Comparison of ENCODE assay signal across 8 cellular contexts in the genomic region with DNA sequence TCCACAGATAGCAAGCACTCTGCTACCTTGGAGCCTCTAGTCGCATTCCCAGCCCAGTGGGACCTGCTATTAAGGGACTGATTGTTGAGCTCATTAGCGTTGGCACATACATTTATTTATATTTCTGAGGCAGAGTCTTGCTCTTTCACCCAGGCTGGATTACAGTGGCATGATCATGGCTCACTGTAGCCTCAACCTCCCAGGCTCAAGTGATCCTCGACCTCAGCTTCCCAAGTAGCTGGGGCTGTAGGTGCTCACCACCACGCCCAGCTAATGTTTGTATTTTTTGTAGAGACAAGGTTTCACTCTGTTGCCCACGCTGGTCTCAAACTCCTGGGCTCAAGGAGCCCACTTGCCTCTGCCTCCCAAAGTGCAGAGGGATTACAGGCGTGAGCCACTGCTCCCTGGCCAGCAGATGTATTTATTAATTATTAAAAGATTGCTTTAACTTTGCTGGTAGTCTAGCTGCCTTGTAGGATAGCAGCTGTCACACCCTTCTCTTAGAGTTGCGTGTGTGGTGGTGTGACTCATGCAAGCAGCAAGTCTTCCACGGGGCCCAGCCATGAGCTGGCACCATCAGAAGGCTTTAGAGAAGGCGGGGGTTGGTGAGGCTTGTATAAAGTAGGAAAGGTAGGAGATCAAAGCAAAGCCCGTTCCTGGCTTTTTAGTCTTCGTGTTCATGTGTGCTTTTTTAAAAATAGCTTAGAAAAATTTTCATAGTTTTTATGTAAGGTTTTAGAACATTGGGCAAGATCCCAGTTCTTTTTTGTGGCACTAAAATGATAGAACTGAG. TPM values are rescaled to one million over a fixed set of nuclear protein-coding genes. Genes with fewer than 3 reads are reported as not detected.
DNase-seq lines count a peak whose midpoint lies in the region; ATAC-seq lines count a peak whose summit lies in the region.

No MANE protein-coding gene starts in this region.

- no peaks in the 10 kb centered on the region for H3K27me3 Mint-ChIP-seq in activated CD8-positive, alpha-beta memory T cell treated with anti-CD3 and anti-CD28 coated beads, Interleukin-2, amount 10 ng/mL, durations not matched to agents 7 days and 5 days

- no peaks in the 10 kb centered on the region for H3K9me3 Mint-ChIP-seq in activated CD8-positive, alpha-beta memory T cell treated with anti-CD3 and anti-CD28 coated beads, Interleukin-2, amount 10 ng/mL, durations not matched to agents 7 days and 5 days (ENCODE audit: low read depth)

- CTCF ChIA-PET in activated CD8-positive, alpha-beta memory T cell treated with anti-CD3 and anti-CD28 coated beads, Interleukin-2, amount 10 ng/mL, durations not matched to agents 7 days and 5 days (lab: Charles Lee) = interaction anchor here (1.6 to 3.4 kb wide), 3 partner anchors 12 to 34 kb away, joined by 3 to 20 read pairs (median 7); no protein-coding TSS in a partner anchor

- no peak overlapping the region for H3K4me3 Mint-ChIP-seq in activated CD8-positive, alpha-beta memory T cell treated with anti-CD3 and anti-CD28 coated beads, Interleukin-2, amount 10 ng/mL, durations not matched to agents 7 days and 5 days

- no peak overlapping the region for H3K27ac Mint-ChIP-seq in activated CD8-positive, alpha-beta memory T cell treated with anti-CD3 and anti-CD28 coated beads, Interleukin-2, amount 10 ng/mL, durations not matched to agents 7 days and 5 days

- DNase-seq in LHCN-M2 (ENCODE audit: low read depth) (peak; percentile 95), foreskin melanocyte (peak; percentile 29), cortex of kidney (lab: John Stamatoyannopoulos, UW) (no peak)
- no peak for DNase-seq in activated CD8-positive, alpha-beta memory T cell treated with anti-CD3 and anti-CD28 coated beads, Interleukin-2, amount 10 ng/mL, durations not matched to agents 7 days and 5 days
- DNase-seq in stimulated activated CD8-positive, alpha-beta memory T cell treated with anti-CD3 and anti-CD28 coated beads, Interleukin-12 subunit alpha, Interleukin-12 subunit beta, amount 100 ng/mL, for 24 hours (ENCODE audit: extremely low read depth) = peak; percentile 22

- H3K36me3 Mint-ChIP-seq in activated CD8-positive, alpha-beta memory T cell treated with anti-CD3 and anti-CD28 coated beads, Interleukin-2, amount 10 ng/mL, durations not matched to agents 7 days and 5 days = peaks cover 18% of the 10 kb centered on the region

- peak; percentile 69 for ATAC-seq in activated CD8-positive, alpha-beta memory T cell treated with anti-CD3 and anti-CD28 coated beads, Interleukin-2, amount 10 ng/mL, durations not matched to agents 7 days and 5 days
- ATAC-seq in HG03045 (IDR thresholded peaks at IDR 0.05; ENCODE audit: unreplicated experiment) (no peak), GM21717 (IDR thresholded peaks at IDR 0.05; ENCODE audit: unreplicated experiment) (no peak), HG02840 (IDR thresholded peaks at IDR 0.05; ENCODE audit: low FRiP score, unreplicated experiment) (no peak)

- peaks cover 9% of the 10 kb centered on the region for H3K4me1 Mint-ChIP-seq in activated CD8-positive, alpha-beta memory T cell treated with anti-CD3 and anti-CD28 coated beads, Interleukin-2, amount 10 ng/mL, durations not matched to agents 7 days and 5 days

RNA-seq across cellular contexts. Expression of gene ACTR5, which starts 16.5 kb away (rescaled TPM):
- total RNA-seq in LHCN-M2 (2014; rRNA removed) = 7.3 and 8.9 TPM in 2 replicates
- polyA plus RNA-seq in LHCN-M2 (2012) = 4.1 TPM
- total RNA-seq in activated CD8-positive, alpha-beta memory T cell treated with anti-CD3 and anti-CD28 coated beads, Interleukin-2, amount 10 ng/mL, durations not matched to agents 7 days and 5 days = 10 to 100 TPM in 1 of 2 experiments, 1 to 10 TPM in 1; 9.5 to 10.6 TPM

RNA-seq across cellular contexts. Expression of gene SLC32A1, which starts 40.5 kb away (rescaled TPM):
- total RNA-seq in LHCN-M2 (2014; rRNA removed) = not detected in 2 replicates
- polyA plus RNA-seq in LHCN-M2 (2012) = not detected
- total RNA-seq in activated CD8-positive, alpha-beta memory T cell treated with anti-CD3 and anti-CD28 coated beads, Interleukin-2, amount 10 ng/mL, durations not matched to agents 7 days and 5 days = not detected

RNA-seq across cellular contexts. Expression of gene PPP1R16B, which starts 40.7 kb away (rescaled TPM):
- not detected in 2 replicates for total RNA-seq in LHCN-M2 (2014; rRNA removed)
- not detected for polyA plus RNA-seq in LHCN-M2 (2012)
- 100 to 1,000 TPM in 1 of 2 experiments, 10 to 100 TPM in 1; 86.5 to 128 TPM for total RNA-seq in activated CD8-positive, alpha-beta memory T cell treated with anti-CD3 and anti-CD28 coated beads, Interleukin-2, amount 10 ng/mL, durations not matched to agents 7 days and 5 days

Comparison
In these comparisons a context has a peak if more than half of its experiments do, and no peak if none do; other contexts are left out.
1. DNase-seq: peak in LHCN-M2 (single experiment), foreskin melanocyte (single experiment) and stimulated activated CD8-positive, alpha-beta memory T cell treated with anti-CD3 and anti-CD28 coated beads, Interleukin-12 subunit alpha, Interleukin-12 subunit beta, amount 100 ng/mL, for 24 hours (single experiment); none in activated CD8-positive, alpha-beta memory T cell treated with anti-CD3 and anti-CD28 coated beads, Interleukin-2, amount 10 ng/mL, durations not matched to agents 7 days and 5 days (single experiment) and cortex of kidney (single experiment).
2. RNA of gene PPP1R16B, which starts 40.7 kb away (total RNA-seq): 86.5 to 128 TPM in activated CD8-positive, alpha-beta memory T cell treated with anti-CD3 and anti-CD28 coated beads, Interleukin-2, amount 10 ng/mL, durations not matched to agents 7 days and 5 days; not detected in LHCN-M2; every median in the first group is over 10 times any median in the second.